13 cellular contexts compared by ENCODE assay signal in genomic region chr11:46693597-46694012, GRCh38. TPM values are rescaled to one million over a fixed set of nuclear protein-coding genes. Genes with fewer than 3 reads are reported as not detected.
DNase-seq lines count a peak whose midpoint lies in the region; ATAC-seq and TF ChIP-seq lines count a peak whose summit lies in the region.
"Had no signal": no experiment of that assay in that cellular context is flagged by ENCODE, and none has a peak within 500 bp of the region (broad histone marks: within the 10 kb centered on the region; RNA-seq: fewer than 3 reads in every experiment).

No MANE protein-coding gene starts in this region.

- no peak overlapping the region for H3K4me3 ChIP-seq in mammary epithelial cell (replicated peaks in 1 of 3; ENCODE audit: insufficient read depth in 1 of 3, low read depth in 2 of 3, low read length in 3 of 3)
- H3K4me3 ChIP-seq in suprapubic skin = no peak overlapping the region
- no peak overlapping the region for H3K4me3 ChIP-seq in thyroid gland (replicated peaks in 1 of 3)
- H3K4me3 ChIP-seq: PC-9 had no signal

- peaks cover 31% of the 10 kb centered on the region for H3K79me2 ChIP-seq in mammary epithelial cell (ENCODE audit: insufficient read depth, low read length)

- ATAC-seq in HG02852 (IDR thresholded peaks at IDR 0.05; ENCODE audit: unreplicated experiment) (no peak), HG03139 (IDR thresholded peaks at IDR 0.05; ENCODE audit: unreplicated experiment) (no peak), HG02763 (IDR thresholded peaks at IDR 0.05; ENCODE audit: unreplicated experiment) (no peak)
- ATAC-seq: natural killer cell had no signal

- peaks cover 14% of the 10 kb centered on the region for H3K4me1 ChIP-seq in mammary epithelial cell (ENCODE audit: insufficient read depth, low read length)
- H3K4me1 ChIP-seq in suprapubic skin = peaks cover 48% of the 10 kb centered on the region
- peaks cover 0 to 16% of the 10 kb centered on the region in 2 donors for H3K4me1 ChIP-seq in thyroid gland

- TF ChIP-seq CTCF in mammary epithelial cell (conservative IDR thresholded peaks at IDR 0.05 in 1 of 2, IDR thresholded peaks at IDR 0.05 in 1 of 2; ENCODE audit: extremely low read depth in 1 of 2, insufficient read depth in 1 of 2, low read depth in 1 of 2, low read length in 2 of 2) (no peak), suprapubic skin (IDR thresholded peaks at IDR 0.05) (no peak), thyroid gland (IDR thresholded peaks at IDR 0.05) (no peak)

- no peaks in the 10 kb centered on the region for H4K20me1 ChIP-seq in mammary epithelial cell (ENCODE audit: insufficient read depth, low read length)

- no peak for TF ChIP-seq POLR2A in suprapubic skin (IDR thresholded peaks at IDR 0.05)
- no peak for TF ChIP-seq POLR2A in thyroid gland (IDR thresholded peaks at IDR 0.05)

- H3K4me2 ChIP-seq in mammary epithelial cell (ENCODE audit: insufficient read depth, low read depth, low read length) = no peak overlapping the region
- H3K4me2 ChIP-seq: PC-9 had no signal

- no peak for TF ChIP-seq EP300 in suprapubic skin (IDR thresholded peaks at IDR 0.05)

- H3K9ac ChIP-seq in mammary epithelial cell (ENCODE audit: insufficient read depth, low read length) = no peak overlapping the region

- DNase-seq in HK-2 (ENCODE audit: unreplicated experiment) = peak; percentile 69
- peak; percentile 56 for DNase-seq in mammary epithelial cell
- DNase-seq in hepatic stellate cell (ENCODE audit: low spot score) = peak; percentile 73
- no peak for DNase-seq in suprapubic skin (ENCODE audit: low spot score in 2 of 2)
- no peak for DNase-seq in thyroid gland
- DNase-seq: activated CD4-positive, alpha-beta memory T cell treated with anti-CD3 and anti-CD28 coated beads for 36 hours; activated naive CD8-positive, alpha-beta T cell treated with anti-CD3 and anti-CD28 coated beads, Interleukin-2, amount 10 ng/mL, durations not matched to agents 7 days and 5 days; islet precursor cell; natural killer cell; PC-9 had no signal

- H3K27me3 ChIP-seq in mammary epithelial cell (ENCODE audit: insufficient read depth, low read length) = no peaks in the 10 kb centered on the region
- no peaks in the 10 kb centered on the region for H3K27me3 ChIP-seq in suprapubic skin
- no peaks in the 10 kb centered on the region for H3K27me3 ChIP-seq in thyroid gland

- dilution Hi-C loops in mammary epithelial cell (cut with HindIII; ENCODE audit: low sequenced_read_pairs) = no loop called here

- H3K27ac ChIP-seq in mammary epithelial cell (ENCODE audit: insufficient read depth, low read depth, low read length) (no peak overlapping the region), suprapubic skin (peak overlapping the region; percentile 70), thyroid gland (no peak overlapping the region)
- H3K27ac ChIP-seq: PC-9 had no signal

- CTCF ChIA-PET in mammary epithelial cell (lab: Charles Lee; ENCODE audit: low non-redundant PET) = no interaction called here

- 20% methylated on average over 2 of the region's 2 CpGs for whole genome bisulfite sequencing in mammary epithelial cell (ENCODE audit: low coverage, missing lambda C conversion rate)
- 45% methylated on average over 2 of the region's 2 CpGs for WGBS in suprapubic skin
- WGBS in thyroid gland, 2 donors = 81 to 100% methylated on average over 2 of the region's 2 CpGs

- in situ Hi-C loops in mammary epithelial cell (cut with MboI; ENCODE audit: low sequenced_read_pairs in 2 of 2) = no loop called here

- H3K9me3 ChIP-seq in mammary epithelial cell (replicated peaks; ENCODE audit: insufficient read depth, low read length) (no peaks in the 10 kb centered on the region), suprapubic skin (no peaks in the 10 kb centered on the region), thyroid gland (no peaks in the 10 kb centered on the region)

- BruUV-seq in mammary epithelial cell (replicated peaks; lab: Mats Ljungman, UMichigan) = no TSS peak

- intact Hi-C loops in mammary epithelial cell (cut with micrococcal nuclease) = no loop called here
- intact Hi-C loops in thyroid gland (cut with DNase I) = no loop called here

- H2AFZ ChIP-seq in mammary epithelial cell (ENCODE audit: low read depth, low read length) = no peak overlapping the region
- H2AFZ ChIP-seq: PC-9 had no signal

- peaks cover 6% of the 10 kb centered on the region for H3K36me3 ChIP-seq in mammary epithelial cell (ENCODE audit: insufficient read depth, low read length)
- H3K36me3 ChIP-seq in suprapubic skin = peaks cover 60% of the 10 kb centered on the region
- H3K36me3 ChIP-seq in thyroid gland = peaks cover 18 to 30% of the 10 kb centered on the region in 2 donors

RNA-seq across cellular contexts. Expression of gene ARHGAP1, which starts 6.8 kb away (rescaled TPM):
- total RNA-seq in mammary epithelial cell = 100 to 1,000 TPM in 1 of 2 donors, 10 to 100 TPM in 1; 57.2 to 123 TPM
- 25.5 TPM for polyA plus RNA-seq in mammary epithelial cell
- 162 TPM for polyA minus RNA-seq in mammary epithelial cell
- 10 to 100 TPM; 53.7 to 72.5 (median 68.5) TPM for total RNA-seq in suprapubic skin
- total RNA-seq in thyroid gland = 10 to 100 TPM; 30.8 to 57.9 (median 47.7) TPM

RNA-seq across cellular contexts. Expression of gene ZNF408, which starts 7.2 kb away (rescaled TPM):
- total RNA-seq in mammary epithelial cell (10 to 100 TPM; 12.6 to 15.2 TPM), suprapubic skin (10 to 100 TPM; 11.6 to 25.6 (median 13.7) TPM), thyroid gland (10 to 100 TPM in 3 of 4 donors, 1 to 10 TPM in 1; 9.8 to 17.8 (median 12.5) TPM)
- polyA plus RNA-seq in mammary epithelial cell = 7.2 TPM
- 5.7 TPM for polyA minus RNA-seq in mammary epithelial cell

RNA-seq across cellular contexts. Expression of gene F2, which starts 25.4 kb away (rescaled TPM):
- total RNA-seq in mammary epithelial cell (not detected), suprapubic skin (1 to 10 TPM in 1 of 4 donors, not detected in 3; 1.6 TPM), thyroid gland (not detected)
- polyA plus RNA-seq in mammary epithelial cell = 0.03 TPM
- polyA minus RNA-seq in mammary epithelial cell = not detected
- total RNA-seq: activated naive CD8-positive, alpha-beta T cell treated with anti-CD3 and anti-CD28 coated beads, Interleukin-2, amount 10 ng/mL, durations not matched to agents 7 days and 5 days; PC-9 had no signal

Comparison
In these comparisons a context has a peak if more than half of its experiments do, and no peak if none do; other contexts are left out.
1. DNase-seq: peak in HK-2 (single experiment), mammary epithelial cell (single experiment) and hepatic stellate cell (single experiment); none in suprapubic skin (0 of 2) and thyroid gland (0 of 2).